ENCODE assay signal across 24 cellular contexts in genomic region chr4:15688056-15688455, GRCh38.
"Had no signal": no experiment of that assay in that cellular context is flagged by ENCODE, and none has a peak within 500 bp of the region (broad histone marks: within the 10 kb centered on the region; RNA-seq: fewer than 3 reads in every experiment).

No MANE protein-coding gene starts in this region.

- DNase-seq: activated CD4-positive, alpha-beta T cell treated with anti-CD3 and anti-CD28 coated beads, Interleukin-2, amount 50 U/mL, for 1 hour; activated CD8-positive, alpha-beta T cell treated with anti-CD3 and anti-CD28 coated beads, Interleukin-2, amount 10 ng/mL, durations not matched to agents 7 days and 5 days; activated gamma-delta T cell treated with Interleukin-2 at 50 U/mL for 16 hours; adrenal gland; cerebellar nuclear complex; cortex of kidney; endodermal cell; esophagus squamous epithelium; foreskin keratinocyte; lower lobe of right lung; naive thymus-derived CD8-positive, alpha-beta T cell; retina; sigmoid colon; stimulated activated CD4-positive, alpha-beta T cell treated with anti-CD3 and anti-CD28 coated beads, Interleukin-4, amount 100 ng/mL, for 24 hours; stimulated activated naive CD8-positive, alpha-beta T cell treated with anti-CD3 and anti-CD28 coated beads, Interleukin-15, Interleukin-2, amounts not matched to agents 100 U/mL and 50 U/mL, for 24 hours; substantia nigra; SW 1271; T-helper 17 cell; thyroid gland had no signal

- H3K27me3 Mint-ChIP-seq: naive thymus-derived CD8-positive, alpha-beta T cell; T-helper 17 cell had no signal

- H3K27ac ChIP-seq: adrenal gland, ascending aorta, breast epithelium, esophagus squamous epithelium, foreskin keratinocyte, lower lobe of right lung, sigmoid colon, SK-N-MC, thyroid gland had no signal

- ATAC-seq: activated CD8-positive, alpha-beta T cell treated with anti-CD3 and anti-CD28 coated beads, Interleukin-2, amount 10 ng/mL, durations not matched to agents 7 days and 5 days; activated naive CD4-positive, alpha-beta T cell treated with anti-CD3 and anti-CD28 coated beads, Interleukin-2, amount 50 U/mL, for 72 hours; foreskin keratinocyte; left lobe of liver; lower lobe of right lung; naive thymus-derived CD8-positive, alpha-beta T cell; stimulated activated naive CD8-positive, alpha-beta T cell treated with anti-CD3 and anti-CD28 coated beads, Interleukin-15, Interleukin-2, amounts not matched to agents 100 U/mL and 50 U/mL, for 24 hours; T-helper 17 cell had no signal

- H3K4me3 ChIP-seq: adrenal gland, ascending aorta, breast epithelium, esophagus squamous epithelium, lower lobe of right lung, sigmoid colon, SK-N-MC, thyroid gland had no signal

- H3K4me1 ChIP-seq: breast epithelium had no signal

- H3K4me3 Mint-ChIP-seq: activated CD8-positive, alpha-beta T cell treated with anti-CD3 and anti-CD28 coated beads, Interleukin-2, amount 10 ng/mL, durations not matched to agents 7 days and 5 days; endodermal cell; naive thymus-derived CD8-positive, alpha-beta T cell; T-helper 17 cell had no signal

- H3K27ac Mint-ChIP-seq: activated CD8-positive, alpha-beta T cell treated with anti-CD3 and anti-CD28 coated beads, Interleukin-2, amount 10 ng/mL, durations not matched to agents 7 days and 5 days; activated naive CD4-positive, alpha-beta T cell treated with anti-CD3 and anti-CD28 coated beads, Interleukin-2, amount 50 U/mL, for 72 hours; naive thymus-derived CD8-positive, alpha-beta T cell; T-helper 17 cell had no signal

- H3K9me3 Mint-ChIP-seq: activated naive CD4-positive, alpha-beta T cell treated with anti-CD3 and anti-CD28 coated beads, Interleukin-2, amount 50 U/mL, for 72 hours; endodermal cell; naive thymus-derived CD8-positive, alpha-beta T cell had no signal

- H3K36me3 ChIP-seq: breast epithelium, thyroid gland had no signal

- H3K9me3 ChIP-seq: adrenal gland, ascending aorta, breast epithelium, esophagus squamous epithelium, lower lobe of right lung, sigmoid colon, thyroid gland had no signal

- H3K27me3 ChIP-seq: adrenal gland, ascending aorta, breast epithelium, esophagus squamous epithelium, foreskin keratinocyte, sigmoid colon, thyroid gland had no signal
